In the genomic region with DNA sequence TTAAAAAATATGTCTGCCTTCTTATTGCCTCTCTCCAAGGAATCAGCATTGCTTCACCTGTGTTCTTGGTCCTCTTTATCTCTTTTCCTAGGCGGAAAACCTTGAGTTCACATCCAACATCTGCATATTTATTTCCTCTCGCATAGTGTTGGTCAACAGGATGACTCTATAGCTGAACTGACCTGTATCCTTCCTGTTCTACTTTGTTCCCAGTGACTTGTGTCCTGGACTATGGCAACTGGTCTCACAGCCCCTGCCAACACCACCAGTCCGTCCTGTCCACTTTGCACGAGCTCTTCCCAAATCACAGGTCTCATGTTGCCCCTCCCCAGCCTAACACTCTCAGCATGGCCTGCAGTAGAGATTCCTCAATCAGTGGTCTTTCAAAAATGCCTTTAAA, we compare ENCODE assay signal across 18 cellular contexts. TPM values are rescaled to one million over a fixed set of nuclear protein-coding genes. Genes with fewer than 3 reads are reported as not detected.
DNase-seq lines count a peak whose midpoint lies in the region; ATAC-seq and TF ChIP-seq lines count a peak whose summit lies in the region.
"Had no signal": no experiment of that assay in that cellular context is flagged by ENCODE, and none has a peak within 500 bp of the region (broad histone marks: within the 10 kb centered on the region; RNA-seq: fewer than 3 reads in every experiment).

No MANE protein-coding gene starts in this region.

- TF ChIP-seq EP300 in esophagus muscularis mucosa (IDR thresholded peaks at IDR 0.05), result no peak

- H3K4me3 ChIP-seq in left ventricle myocardium inferior, result peak overlapping the region; percentile 60
- peak overlapping the region in 3 of 4 donors; percentile 32 to 47 (median 34) for H3K4me3 ChIP-seq in esophagus muscularis mucosa
- peak overlapping the region in 1 of 3 donors; percentile 41 for H3K4me3 ChIP-seq in skeletal muscle tissue (ENCODE audit: low read length in 3 of 3)
- H3K4me3 ChIP-seq: SJSA1 had no signal

- intact Hi-C loops in left ventricle myocardium inferior (cut with micrococcal nuclease) (no loop called here), left ventricle myocardium superior (cut with micrococcal nuclease) (no loop called here), esophagus muscularis mucosa (cut with DNase I) (no loop called here)

- H3K27me3 ChIP-seq in left ventricle myocardium inferior (ENCODE audit: low read depth), result no peaks in the 10 kb centered on the region
- H3K27me3 ChIP-seq in esophagus muscularis mucosa, result peaks cover 0 to 4% (median 0%) of the 10 kb centered on the region in 4 donors
- peaks cover 0 to 5% (median 0%) of the 10 kb centered on the region in 3 donors for H3K27me3 ChIP-seq in skeletal muscle tissue (ENCODE audit: control insufficient read depth in 3 of 3, insufficient read depth in 3 of 3, low read length in 3 of 3)
- H3K27me3 ChIP-seq: SJSA1 had no signal

- no peaks in the 10 kb centered on the region for H3K36me3 ChIP-seq in left ventricle myocardium inferior
- no peaks in the 10 kb centered on the region for H3K36me3 ChIP-seq in esophagus muscularis mucosa
- no peaks in the 10 kb centered on the region for H3K36me3 ChIP-seq in skeletal muscle tissue (ENCODE audit: control insufficient read depth in 3 of 3, insufficient read depth in 3 of 3, low read length in 3 of 3)
- H3K36me3 ChIP-seq: SJSA1 had no signal

- no peak for ATAC-seq in left ventricle myocardium superior
- ATAC-seq in GM21717 (IDR thresholded peaks at IDR 0.05; ENCODE audit: unreplicated experiment), result no peak
- ATAC-seq in HG03097 (IDR thresholded peaks at IDR 0.05; ENCODE audit: low FRiP score, unreplicated experiment), result no peak

- H3K27ac ChIP-seq in left ventricle myocardium inferior (replicated peaks) (peak overlapping the region; percentile 76), esophagus muscularis mucosa (replicated peaks in 1 of 4) (peak overlapping the region in 2 of 4 donors; percentile 28 to 48), skeletal muscle tissue (ENCODE audit: low read depth, low read length) (peak overlapping the region; percentile 50)
- H3K27ac ChIP-seq: SJSA1 had no signal

- no peak overlapping the region for H3K9ac ChIP-seq in skeletal muscle tissue (ENCODE audit: low read depth in 1 of 3, low read length in 3 of 3)

- H3K9me3 ChIP-seq in left ventricle myocardium inferior (replicated peaks) (no peaks in the 10 kb centered on the region), esophagus muscularis mucosa (no peaks in the 10 kb centered on the region), skeletal muscle tissue (ENCODE audit: control insufficient read depth in 3 of 3, low read length in 3 of 3) (no peaks in the 10 kb centered on the region)
- H3K9me3 ChIP-seq: SJSA1 had no signal

- 71% methylated on average over 4 of the region's 4 CpGs for WGBS in esophagus muscularis mucosa

- no peak for TF ChIP-seq POLR2A in esophagus muscularis mucosa (IDR thresholded peaks at IDR 0.05; ENCODE audit: low read depth)

- no peak for DNase-seq in left ventricle myocardium inferior
- no peak for DNase-seq in left ventricle myocardium superior
- DNase-seq in esophagus muscularis mucosa (ENCODE audit: extremely low spot score), result no peak
- no peak for DNase-seq in activated CD4-positive, alpha-beta T cell treated with anti-CD3 and anti-CD28 coated beads, Interleukin-2, amount 50 U/mL, for 1 hour
- DNase-seq: H9, HFFc6, NCI-H1694, NCI-H2081 treated with DMSO at 0.1 percent for 48 hours, NCI-H2171 treated with DMSO at 0.1 percent for 48 hours, NCI-H446, NCI-H526 had no signal

- H3K4me1 ChIP-seq in left ventricle myocardium inferior (no peaks in the 10 kb centered on the region), esophagus muscularis mucosa (peaks cover 0 to 4% (median 0%) of the 10 kb centered on the region in 4 donors), skeletal muscle tissue (ENCODE audit: control insufficient read depth in 3 of 3, insufficient read depth in 3 of 3, low read length in 3 of 3) (no peaks in the 10 kb centered on the region)
- H3K4me1 ChIP-seq: SJSA1 had no signal

- TF ChIP-seq CTCF in left ventricle myocardium inferior (IDR thresholded peaks at IDR 0.05; ENCODE audit: borderline replicate concordance), result no peak
- no peak for TF ChIP-seq CTCF in esophagus muscularis mucosa (IDR thresholded peaks at IDR 0.05)

RNA-seq across cellular contexts. Expression of a gene that starts 2.0 kb away (rescaled TPM):
- total RNA-seq in left ventricle myocardium inferior, result 13.2 TPM
- 20.8 TPM for total RNA-seq in left ventricle myocardium superior
- 10 to 100 TPM; 12.5 to 31.8 (median 21.6) TPM for total RNA-seq in esophagus muscularis mucosa
- total RNA-seq in skeletal muscle tissue, result 10.4 TPM
- total RNA-seq: B cell, H9, HFFc6, MCF 10A, OCI-LY7, SJSA1 had no signal
